In genomic region chr1:45545019-45545493, GRCh38 we compare ENCODE assay signal across 8 cellular contexts. TPM values are rescaled to one million over a fixed set of nuclear protein-coding genes. Genes with fewer than 3 reads are reported as not detected.
DNase-seq lines count a peak whose midpoint lies in the region; ATAC-seq lines count a peak whose summit lies in the region.

No MANE protein-coding gene starts in this region.

- DNase-seq in activated T-cell treated with anti-CD3 and anti-CD28 coated beads, Interleukin-2, amount 50 U/mL, for 24 hours: no peak
- no peak for DNase-seq in activated T-cell treated with anti-CD3 and anti-CD28 coated beads, Interleukin-2, amount 50 U/mL, for 1 hour
- peak in 1 of 2 donors; percentile 64 for DNase-seq in activated naive CD4-positive, alpha-beta T cell treated with anti-CD3 and anti-CD28 coated beads, Interleukin-2, amount 50 U/mL, for 72 hours (ENCODE audit: low spot score in 2 of 2)
- DNase-seq in NCI-H446 treated with DMSO at 0.1 percent for 48 hours (lab: John Stamatoyannopoulos, UW) (no peak), Ammon's horn (ENCODE audit: low spot score) (no peak)
- DNase-seq in activated effector memory CD4-positive, alpha-beta T cell treated with anti-CD3 and anti-CD28 coated beads, Interleukin-2, amount 50 U/mL, for 16 hours: no peak

- H3K4me3 Mint-ChIP-seq in activated T-cell treated with anti-CD3 and anti-CD28 coated beads, Interleukin-2, amount 50 U/mL, for 24 hours: peak overlapping the region; percentile 41
- H3K4me3 Mint-ChIP-seq in stimulated activated naive CD8-positive, alpha-beta T cell treated with anti-CD3 and anti-CD28 coated beads, Interleukin-15, Interleukin-2, amounts not matched to agents 100 ng/mL and 50 ng/mL, for 24 hours: peak overlapping the region; percentile 56

- H3K27ac Mint-ChIP-seq in activated T-cell treated with anti-CD3 and anti-CD28 coated beads, Interleukin-2, amount 50 U/mL, for 24 hours: no peak overlapping the region
- H3K27ac Mint-ChIP-seq in activated naive CD4-positive, alpha-beta T cell treated with anti-CD3 and anti-CD28 coated beads, Interleukin-2, amount 50 U/mL, for 72 hours: peak overlapping the region in 1 of 2 donors; percentile 76
- H3K27ac Mint-ChIP-seq in stimulated activated naive CD8-positive, alpha-beta T cell treated with anti-CD3 and anti-CD28 coated beads, Interleukin-15, Interleukin-2, amounts not matched to agents 100 ng/mL and 50 ng/mL, for 24 hours: peak overlapping the region; percentile 77

- no peaks in the 10 kb centered on the region for H3K9me3 Mint-ChIP-seq in activated T-cell treated with anti-CD3 and anti-CD28 coated beads, Interleukin-2, amount 50 U/mL, for 24 hours
- H3K9me3 Mint-ChIP-seq in activated naive CD4-positive, alpha-beta T cell treated with anti-CD3 and anti-CD28 coated beads, Interleukin-2, amount 50 U/mL, for 72 hours: no peaks in the 10 kb centered on the region
- H3K9me3 Mint-ChIP-seq in stimulated activated naive CD8-positive, alpha-beta T cell treated with anti-CD3 and anti-CD28 coated beads, Interleukin-15, Interleukin-2, amounts not matched to agents 100 ng/mL and 50 ng/mL, for 24 hours: no peaks in the 10 kb centered on the region

- H3K4me1 Mint-ChIP-seq in activated T-cell treated with anti-CD3 and anti-CD28 coated beads, Interleukin-2, amount 50 U/mL, for 24 hours (ENCODE audit: low read depth): peaks cover 32% of the 10 kb centered on the region
- peaks cover 55% of the 10 kb centered on the region for H3K4me1 Mint-ChIP-seq in stimulated activated naive CD8-positive, alpha-beta T cell treated with anti-CD3 and anti-CD28 coated beads, Interleukin-15, Interleukin-2, amounts not matched to agents 100 ng/mL and 50 ng/mL, for 24 hours (ENCODE audit: low read depth)

- no peaks in the 10 kb centered on the region for H3K27me3 Mint-ChIP-seq in activated T-cell treated with anti-CD3 and anti-CD28 coated beads, Interleukin-2, amount 50 U/mL, for 24 hours
- H3K27me3 Mint-ChIP-seq in stimulated activated naive CD8-positive, alpha-beta T cell treated with anti-CD3 and anti-CD28 coated beads, Interleukin-15, Interleukin-2, amounts not matched to agents 100 ng/mL and 50 ng/mL, for 24 hours: no peaks in the 10 kb centered on the region

- peak; percentile 62 for ATAC-seq in HG03045 (IDR thresholded peaks at IDR 0.05; ENCODE audit: unreplicated experiment)
- peak; percentile 80 for ATAC-seq in activated naive CD4-positive, alpha-beta T cell treated with anti-CD3 and anti-CD28 coated beads, Interleukin-2, amount 50 U/mL, for 72 hours

- H3K36me3 Mint-ChIP-seq in activated T-cell treated with anti-CD3 and anti-CD28 coated beads, Interleukin-2, amount 50 U/mL, for 24 hours (ENCODE audit: low read depth): no peaks in the 10 kb centered on the region
- no peaks in the 10 kb centered on the region for H3K36me3 Mint-ChIP-seq in activated naive CD4-positive, alpha-beta T cell treated with anti-CD3 and anti-CD28 coated beads, Interleukin-2, amount 50 U/mL, for 72 hours
- no peaks in the 10 kb centered on the region for H3K36me3 Mint-ChIP-seq in stimulated activated naive CD8-positive, alpha-beta T cell treated with anti-CD3 and anti-CD28 coated beads, Interleukin-15, Interleukin-2, amounts not matched to agents 100 ng/mL and 50 ng/mL, for 24 hours (ENCODE audit: low read depth)

RNA-seq across cellular contexts. Expression of gene AKR1A1, which starts 5.6 kb away (rescaled TPM):
- 100 to 1,000 TPM; 153 to 177 TPM for total RNA-seq in activated naive CD4-positive, alpha-beta T cell treated with anti-CD3 and anti-CD28 coated beads, Interleukin-2, amount 50 U/mL, for 72 hours

RNA-seq across cellular contexts. Expression of gene PRDX1, which starts 23.4 kb away (rescaled TPM):
- total RNA-seq in activated naive CD4-positive, alpha-beta T cell treated with anti-CD3 and anti-CD28 coated beads, Interleukin-2, amount 50 U/mL, for 72 hours: 100 to 1,000 TPM; 577 to 596 TPM

RNA-seq across cellular contexts. Expression of gene NASP, which starts 38.8 kb away (rescaled TPM):
- total RNA-seq in activated naive CD4-positive, alpha-beta T cell treated with anti-CD3 and anti-CD28 coated beads, Interleukin-2, amount 50 U/mL, for 72 hours: 100 to 1,000 TPM; 178 to 319 TPM

RNA-seq across cellular contexts. Expression of gene MMACHC, which starts 45.0 kb away (rescaled TPM):
- 1 to 10 TPM; 2.0 to 6.4 TPM for total RNA-seq in activated naive CD4-positive, alpha-beta T cell treated with anti-CD3 and anti-CD28 coated beads, Interleukin-2, amount 50 U/mL, for 72 hours

RNA-seq across cellular contexts. Expression of gene CCDC163, which starts 45.2 kb away (rescaled TPM):
- 1 to 10 TPM; 2.6 to 4.9 TPM for total RNA-seq in activated naive CD4-positive, alpha-beta T cell treated with anti-CD3 and anti-CD28 coated beads, Interleukin-2, amount 50 U/mL, for 72 hours
